Comparison of ENCODE assay signal across 6 cellular contexts in genomic region chr21:29074007-29074376, GRCh38. TPM values are rescaled to one million over a fixed set of nuclear protein-coding genes. Genes with fewer than 3 reads are reported as not detected.
DNase-seq lines count a peak whose midpoint lies in the region; ATAC-seq and TF ChIP-seq lines count a peak whose summit lies in the region.

No MANE protein-coding gene starts in this region.

- peaks cover 17% of the 10 kb centered on the region in 2 donors for H3K4me1 ChIP-seq in thyroid gland

- intact Hi-C loops in thyroid gland (cut with DNase I) = loop anchor here (5.0 kb wide), 1 partner anchor 47 kb away; no protein-coding TSS in a partner anchor

- peak overlapping the region; percentile 37 to 92 (median 87) for H3K27ac ChIP-seq in thyroid gland

- H3K27ac Mint-ChIP-seq in glutamatergic neuron (ENCODE audit: unreplicated experiment) = peak overlapping the region; percentile 99

- peak overlapping the region; percentile 71 for H3K4me3 ChIP-seq in LNCaP clone FGC (ENCODE audit: low read depth, low read length)
- peak overlapping the region in 2 of 3 donors; percentile 10 to 96 for H3K4me3 ChIP-seq in thyroid gland (replicated peaks in 1 of 3)

- H3K4me1 Mint-ChIP-seq in glutamatergic neuron (ENCODE audit: low read depth, unreplicated experiment) = peaks cover 14% of the 10 kb centered on the region

- 14 to 16% methylated on average over 9 of the region's 9 CpGs for WGBS in thyroid gland, 2 donors

- H3K27me3 ChIP-seq in thyroid gland = no peaks in the 10 kb centered on the region

- TF ChIP-seq POLR2A in thyroid gland (IDR thresholded peaks at IDR 0.05) = no peak

- ATAC-seq in GM21423 (IDR thresholded peaks at IDR 0.05; ENCODE audit: unreplicated experiment) = peak; percentile 10

- DNase-seq in LNCaP clone FGC (ENCODE audit: low read depth) (peak; percentile 13), glutamatergic neuron (no peak), thyroid gland (no peak), GOT3 (lab: John Stamatoyannopoulos, UW) (no peak), SHP77 treated with DMSO at 0.1 percent for 48 hours (lab: John Stamatoyannopoulos, UW) (no peak)

- no peaks in the 10 kb centered on the region for H3K36me3 Mint-ChIP-seq in glutamatergic neuron (ENCODE audit: unreplicated experiment)

- peaks cover 14% of the 10 kb centered on the region for H3K27me3 Mint-ChIP-seq in glutamatergic neuron (ENCODE audit: unreplicated experiment)

- peaks cover 8% of the 10 kb centered on the region for H3K9me3 Mint-ChIP-seq in glutamatergic neuron (ENCODE audit: unreplicated experiment)

- H3K9me3 ChIP-seq in thyroid gland = no peaks in the 10 kb centered on the region

- peak overlapping the region; percentile 100 for H3K4me3 Mint-ChIP-seq in glutamatergic neuron (ENCODE audit: unreplicated experiment)

- peaks cover 0 to 6% of the 10 kb centered on the region in 2 donors for H3K36me3 ChIP-seq in thyroid gland

- TF ChIP-seq CTCF in LNCaP clone FGC (IDR thresholded peaks at IDR 0.05; ENCODE audit: control insufficient read depth, extremely low read depth, insufficient read depth) = no peak
- TF ChIP-seq CTCF in glutamatergic neuron (IDR thresholded peaks at IDR 0.05; ENCODE audit: partially characterized antibody, unreplicated experiment) = no peak
- no peak for TF ChIP-seq CTCF in thyroid gland (IDR thresholded peaks at IDR 0.05)

RNA-seq across cellular contexts. Expression of gene CCT8, which starts 0.5 kb away (rescaled TPM):
- 186 TPM for total RNA-seq in glutamatergic neuron (ENCODE audit: unreplicated experiment)
- 10 to 100 TPM; 75.4 to 99.3 (median 86.7) TPM for total RNA-seq in thyroid gland

RNA-seq across cellular contexts. Expression of gene USP16, which starts 49.5 kb away (rescaled TPM):
- total RNA-seq in glutamatergic neuron (ENCODE audit: unreplicated experiment) (21.9 TPM), thyroid gland (10 to 100 TPM; 40.0 to 53.4 (median 45.7) TPM)

RNA-seq across cellular contexts. Expression of gene RWDD2B, which starts 54.8 kb away (rescaled TPM):
- total RNA-seq in glutamatergic neuron (ENCODE audit: unreplicated experiment) = 12.3 TPM
- total RNA-seq in thyroid gland = 10 to 100 TPM; 11.1 to 17.7 (median 13.3) TPM

RNA-seq across cellular contexts. Expression of gene MAP3K7CL, which starts 56.5 kb away (rescaled TPM):
- total RNA-seq in glutamatergic neuron (ENCODE audit: unreplicated experiment) (1.2 TPM), thyroid gland (1 to 10 TPM; 4.1 to 8.0 (median 4.9) TPM)
